Comparison of ENCODE assay signal across 25 cellular contexts in genomic region chr12:20452496-20452895, GRCh38.
"Had no signal": no experiment of that assay in that cellular context is flagged by ENCODE, and none has a peak within 500 bp of the region (broad histone marks: within the 10 kb centered on the region; RNA-seq: fewer than 3 reads in every experiment).

No MANE protein-coding gene starts in this region.

- FAIRE-seq: endothelial cell of umbilical vein, pancreas had no signal

- H3K27ac Mint-ChIP-seq: dendritic cell treated with granulocyte-macrophage colony-stimulating factor and Interleukin-4, amounts not matched to agents 40 ng/mL and 50 ng/mL, for 4 days; immature natural killer cell; memory B cell; natural killer cell; stimulated activated memory B cell treated with anti-CD40 and anti-IgM and Interleukin-4, amounts not matched to agents 10 μg/mL and 1 μg/mL and 100 μg/mL, for 72 hours had no signal

- H3K36me3 Mint-ChIP-seq: immature natural killer cell; memory B cell; natural killer cell; stimulated activated memory B cell treated with anti-CD40 and anti-IgM and Interleukin-4, amounts not matched to agents 10 μg/mL and 1 μg/mL and 100 μg/mL, for 72 hours had no signal

- DNase-seq: colonic mucosa; effector CD8-positive, alpha-beta T cell; foreskin keratinocyte; glutamatergic neuron; heart right ventricle; hypothalamus; immature natural killer cell; natural killer cell; occipital lobe; pancreas; sigmoid colon; spleen; stimulated activated CD4-positive, alpha-beta T cell treated with anti-CD3 and anti-CD28 coated beads, Interleukin-4, amount 100 ng/mL, for 4 hours; stimulated activated naive CD8-positive, alpha-beta T cell treated with anti-CD3 and anti-CD28 coated beads, Interleukin-15, Interleukin-2, amounts not matched to agents 100 U/mL and 50 U/mL, for 24 hours; transverse colon; upper lobe of right lung; uterus had no signal

- H3K27me3 Mint-ChIP-seq: dendritic cell treated with granulocyte-macrophage colony-stimulating factor and Interleukin-4, amounts not matched to agents 40 ng/mL and 50 ng/mL, for 4 days; memory B cell; stimulated activated memory B cell treated with anti-CD40 and anti-IgM and Interleukin-4, amounts not matched to agents 10 μg/mL and 1 μg/mL and 100 μg/mL, for 72 hours had no signal

- H3K27ac ChIP-seq: colonic mucosa, esophagus muscularis mucosa, foreskin keratinocyte, gastroesophageal sphincter, pancreas, spleen, suprapubic skin, transverse colon, upper lobe of right lung, uterus had no signal

- H3K4me3 Mint-ChIP-seq: dendritic cell treated with granulocyte-macrophage colony-stimulating factor and Interleukin-4, amounts not matched to agents 40 ng/mL and 50 ng/mL, for 4 days; immature natural killer cell; memory B cell; natural killer cell; stimulated activated memory B cell treated with anti-CD40 and anti-IgM and Interleukin-4, amounts not matched to agents 10 μg/mL and 1 μg/mL and 100 μg/mL, for 72 hours had no signal

- H3K27me3 ChIP-seq: colonic mucosa, esophagus muscularis mucosa, foreskin keratinocyte, gastroesophageal sphincter, heart right ventricle, pancreas, sigmoid colon, spleen, suprapubic skin, transverse colon, upper lobe of right lung, uterus had no signal

- H3K9me3 ChIP-seq: colonic mucosa, esophagus muscularis mucosa, gastroesophageal sphincter, heart right ventricle, pancreas, sigmoid colon, spleen, suprapubic skin, transverse colon, upper lobe of right lung, uterus had no signal

- ATAC-seq: foreskin keratinocyte; gastroesophageal sphincter; heart right ventricle; natural killer cell; pancreas; stimulated activated memory B cell treated with anti-CD40 and anti-IgM and Interleukin-4, amounts not matched to agents 10 μg/mL and 1 μg/mL and 100 μg/mL, for 72 hours; stimulated activated naive CD8-positive, alpha-beta T cell treated with anti-CD3 and anti-CD28 coated beads, Interleukin-15, Interleukin-2, amounts not matched to agents 100 U/mL and 50 U/mL, for 24 hours; upper lobe of right lung had no signal

- H3K4me3 ChIP-seq: colonic mucosa, esophagus muscularis mucosa, gastroesophageal sphincter, heart right ventricle, lung, pancreas, sigmoid colon, spleen, suprapubic skin, transverse colon, upper lobe of right lung, uterus had no signal

- H3K4me1 Mint-ChIP-seq: immature natural killer cell; memory B cell; natural killer cell; stimulated activated memory B cell treated with anti-CD40 and anti-IgM and Interleukin-4, amounts not matched to agents 10 μg/mL and 1 μg/mL and 100 μg/mL, for 72 hours had no signal

- H3K36me3 ChIP-seq: colonic mucosa, esophagus muscularis mucosa, gastroesophageal sphincter, heart right ventricle, pancreas, sigmoid colon, spleen, suprapubic skin, transverse colon, upper lobe of right lung, uterus had no signal

- H3K9me3 Mint-ChIP-seq: dendritic cell treated with granulocyte-macrophage colony-stimulating factor and Interleukin-4, amounts not matched to agents 40 ng/mL and 50 ng/mL, for 4 days; immature natural killer cell; natural killer cell had no signal

- H3K4me1 ChIP-seq: colonic mucosa, foreskin keratinocyte, spleen, suprapubic skin, uterus had no signal
